Comparison of ENCODE assay signal across 9 cellular contexts in the genomic region with DNA sequence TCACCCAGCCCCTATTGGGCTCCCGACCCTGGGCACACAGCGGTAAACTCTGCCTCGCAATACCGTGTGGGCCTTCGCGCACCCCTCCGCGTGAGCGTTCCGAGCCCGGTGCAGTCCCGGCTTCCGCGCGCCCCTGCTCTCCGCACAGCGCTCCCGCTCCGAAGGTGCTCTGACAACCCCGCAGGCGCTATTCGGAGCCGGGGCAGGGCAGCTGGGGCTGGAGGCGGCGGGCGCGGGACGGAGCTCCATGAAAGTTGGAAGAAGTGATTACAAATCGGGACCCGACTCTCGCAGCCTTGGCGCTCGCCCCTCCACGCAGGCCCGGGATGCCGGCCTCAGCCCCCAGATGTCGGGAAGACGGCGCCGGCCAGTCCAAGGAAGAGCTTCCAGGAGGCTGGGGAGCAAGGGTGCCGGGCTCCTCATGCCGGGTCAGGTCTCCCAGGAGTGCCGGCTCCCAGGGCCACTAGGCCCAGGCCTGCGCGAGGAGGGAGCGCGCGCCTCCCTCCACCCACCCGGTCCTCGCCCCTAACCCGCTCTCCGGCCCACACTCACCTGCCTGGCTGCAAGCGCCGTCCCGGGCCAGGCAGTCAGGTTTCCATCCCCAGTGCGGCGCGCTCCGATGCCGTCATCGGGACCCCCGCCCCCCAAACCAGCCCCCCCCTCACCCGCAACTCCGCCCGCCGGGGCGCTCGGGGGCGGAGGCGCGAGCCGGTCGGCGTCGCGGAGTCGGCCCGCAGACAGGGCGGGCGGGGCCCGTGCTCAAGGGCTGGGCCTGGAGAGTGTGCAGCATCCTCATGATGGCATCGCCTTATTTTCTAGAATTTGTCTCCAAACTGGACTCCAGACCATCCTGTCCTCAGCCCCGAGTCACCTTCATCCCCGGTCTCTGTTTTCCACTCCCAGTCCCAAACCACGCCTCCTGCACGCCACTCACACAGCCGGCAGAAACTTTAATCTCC. TPM values are rescaled to one million over a fixed set of nuclear protein-coding genes. Genes with fewer than 3 reads are reported as not detected.
DNase-seq lines count a peak whose midpoint lies in the region; ATAC-seq and TF ChIP-seq lines count a peak whose summit lies in the region.
"Had no signal": no experiment of that assay in that cellular context is flagged by ENCODE, and none has a peak within 500 bp of the region (broad histone marks: within the 10 kb centered on the region; RNA-seq: fewer than 3 reads in every experiment).

A gene with protein sequence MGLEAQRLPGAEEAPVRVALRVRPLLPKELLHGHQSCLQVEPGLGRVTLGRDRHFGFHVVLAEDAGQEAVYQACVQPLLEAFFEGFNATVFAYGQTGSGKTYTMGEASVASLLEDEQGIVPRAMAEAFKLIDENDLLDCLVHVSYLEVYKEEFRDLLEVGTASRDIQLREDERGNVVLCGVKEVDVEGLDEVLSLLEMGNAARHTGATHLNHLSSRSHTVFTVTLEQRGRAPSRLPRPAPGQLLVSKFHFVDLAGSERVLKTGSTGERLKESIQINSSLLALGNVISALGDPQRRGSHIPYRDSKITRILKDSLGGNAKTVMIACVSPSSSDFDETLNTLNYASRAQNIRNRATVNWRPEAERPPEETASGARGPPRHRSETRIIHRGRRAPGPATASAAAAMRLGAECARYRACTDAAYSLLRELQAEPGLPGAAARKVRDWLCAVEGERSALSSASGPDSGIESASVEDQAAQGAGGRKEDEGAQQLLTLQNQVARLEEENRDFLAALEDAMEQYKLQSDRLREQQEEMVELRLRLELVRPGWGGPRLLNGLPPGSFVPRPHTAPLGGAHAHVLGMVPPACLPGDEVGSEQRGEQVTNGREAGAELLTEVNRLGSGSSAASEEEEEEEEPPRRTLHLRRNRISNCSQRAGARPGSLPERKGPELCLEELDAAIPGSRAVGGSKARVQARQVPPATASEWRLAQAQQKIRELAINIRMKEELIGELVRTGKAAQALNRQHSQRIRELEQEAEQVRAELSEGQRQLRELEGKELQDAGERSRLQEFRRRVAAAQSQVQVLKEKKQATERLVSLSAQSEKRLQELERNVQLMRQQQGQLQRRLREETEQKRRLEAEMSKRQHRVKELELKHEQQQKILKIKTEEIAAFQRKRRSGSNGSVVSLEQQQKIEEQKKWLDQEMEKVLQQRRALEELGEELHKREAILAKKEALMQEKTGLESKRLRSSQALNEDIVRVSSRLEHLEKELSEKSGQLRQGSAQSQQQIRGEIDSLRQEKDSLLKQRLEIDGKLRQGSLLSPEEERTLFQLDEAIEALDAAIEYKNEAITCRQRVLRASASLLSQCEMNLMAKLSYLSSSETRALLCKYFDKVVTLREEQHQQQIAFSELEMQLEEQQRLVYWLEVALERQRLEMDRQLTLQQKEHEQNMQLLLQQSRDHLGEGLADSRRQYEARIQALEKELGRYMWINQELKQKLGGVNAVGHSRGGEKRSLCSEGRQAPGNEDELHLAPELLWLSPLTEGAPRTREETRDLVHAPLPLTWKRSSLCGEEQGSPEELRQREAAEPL (N-terminal part only) (minus strand): TSS at position 621 of the 959 bp plus-strand sequence. CDS start 2,537 bp downstream, outside the sequence.

- no peak within 1 kb of the TSS for H3K27ac ChIP-seq in stomach smooth muscle (ENCODE audit: low read length)

- peaks cover 2 to 3% of the 10 kb centered on the region in 2 donors for H3K36me3 ChIP-seq in stomach smooth muscle (ENCODE audit: control insufficient read depth in 2 of 2, insufficient read depth in 2 of 2, low read length in 2 of 2)

- no peak for TF ChIP-seq POLR2A in lower leg skin (IDR thresholded peaks at IDR 0.05)

- ATAC-seq in GM19023 (IDR thresholded peaks at IDR 0.05; ENCODE audit: unreplicated experiment): no peak
- ATAC-seq: HCT116 had no signal

- peaks cover 10% of the 10 kb centered on the region for H3K4me1 ChIP-seq in stomach smooth muscle (ENCODE audit: control insufficient read depth, insufficient read depth, low read length)

- DNase-seq in ACHN (peak; percentile 36), GM13976 (ENCODE audit: low spot score) (peak; percentile 85), RPMI7951 (ENCODE audit: low read depth) (peak; percentile 42), dermis blood vessel endothelial cell (peak; percentile 54), lower leg skin (ENCODE audit: low spot score in 2 of 2) (peak in 1 of 2 donors; percentile 86), SW480 (ENCODE audit: low spot score) (no peak)

- in situ Hi-C loops in ACHN (cut with HindIII; ENCODE audit: low pct_ligation_motif_present, low pct_unique_long_range_greater_than_20kb, low sequenced_read_pairs): no loop called here
- in situ Hi-C loops in GM13976 (cut with MboI; ENCODE audit: low sequenced_read_pairs, unreplicated experiment): no loop called here

- WGBS in lower leg skin, 2 donors: 2% methylated on average over 60 to 83 of the region's 87 CpGs

- intact Hi-C loops in lower leg skin (cut with DNase I; ENCODE audit: low total_unique reads): no loop called here

- H3K4me3 ChIP-seq in lower leg skin (ENCODE audit: low read depth, poor library complexity, severe bottlenecking): peak within 1 kb of the TSS; percentile 13
- H3K4me3 ChIP-seq in stomach smooth muscle (ENCODE audit: low read length in 2 of 2): peak within 1 kb of the TSS; percentile 66 to 83

- no peaks in the 10 kb centered on the region for H3K27me3 ChIP-seq in stomach smooth muscle (ENCODE audit: control insufficient read depth in 1 of 2, insufficient read depth in 2 of 2, low read length in 2 of 2)

- H3K9ac ChIP-seq in stomach smooth muscle (ENCODE audit: low read length in 2 of 2): peak within 1 kb of the TSS; percentile 68 to 70

- TF ChIP-seq CTCF in GM13976 (IDR thresholded peaks at IDR 0.05; ENCODE audit: borderline replicate concordance, control extremely low read depth, extremely low read depth, insufficient read depth, missing control alignments): no peak
- TF ChIP-seq CTCF in lower leg skin (IDR thresholded peaks at IDR 0.05): no peak

- no peaks in the 10 kb centered on the region for H3K9me3 ChIP-seq in stomach smooth muscle (ENCODE audit: control insufficient read depth in 2 of 2, low read length in 2 of 2)

RNA-seq across cellular contexts. Expression of the gene that starts here (rescaled TPM):
- total RNA-seq in RPMI7951 (2014; rRNA removed; shearing (Covaris generic)): 2.9 and 4.7 TPM in 2 replicates
- 0.85 and 1.2 TPM in 2 replicates for total RNA-seq in dermis blood vessel endothelial cell
- total RNA-seq in lower leg skin: 1 to 10 TPM; 1.3 to 3.7 (median 1.9) TPM
